Comparison of ENCODE assay signal across 10 cellular contexts in genomic region chr4:10031663-10032590, GRCh38. TPM values are rescaled to one million over a fixed set of nuclear protein-coding genes. Genes with fewer than 3 reads are reported as not detected.
DNase-seq lines count a peak whose midpoint lies in the region; ATAC-seq and TF ChIP-seq lines count a peak whose summit lies in the region.
"Had no signal": no experiment of that assay in that cellular context is flagged by ENCODE, and none has a peak within 500 bp of the region (broad histone marks: within the 10 kb centered on the region; RNA-seq: fewer than 3 reads in every experiment).

No MANE protein-coding gene starts in this region.

- intact Hi-C loops in thyroid gland (cut with DNase I) = no loop called here

- DNase-seq in RWPE2 (ENCODE audit: low spot score) = no peak
- peak; percentile 55 for DNase-seq in mesendoderm
- no peak for DNase-seq in thyroid gland
- DNase-seq: amniotic stem cell; stimulated activated CD4-positive, alpha-beta T cell treated with anti-CD3 and anti-CD28 coated beads, Interleukin-4, amount 100 ng/mL, for 1 hour; stimulated activated naive CD8-positive, alpha-beta T cell treated with anti-CD3 and anti-CD28 coated beads, Interleukin-15, amount 100 ng/mL, for 72 hours had no signal

- H3K9ac ChIP-seq in mesendoderm (ENCODE audit: low read length) = no peak overlapping the region

- H3K9me3 ChIP-seq in RWPE2 (ENCODE audit: severe bottlenecking) (no peaks in the 10 kb centered on the region), thyroid gland (no peaks in the 10 kb centered on the region)

- TF ChIP-seq CTCF in RWPE2 (IDR thresholded peaks at IDR 0.05; ENCODE audit: poor library complexity, severe bottlenecking) (no peak), thyroid gland (IDR thresholded peaks at IDR 0.05) (no peak)

- H3K56ac ChIP-seq in mesendoderm (ENCODE audit: low read length) = no peak overlapping the region

- no peaks in the 10 kb centered on the region for H3K27me3 ChIP-seq in RWPE2 (ENCODE audit: insufficient read depth, poor library complexity, severe bottlenecking)
- H3K27me3 ChIP-seq in mesendoderm (ENCODE audit: insufficient read depth, low read length, poor library complexity) = no peaks in the 10 kb centered on the region
- H3K27me3 ChIP-seq in thyroid gland = no peaks in the 10 kb centered on the region

- H2BK15ac ChIP-seq in mesendoderm (replicated peaks; ENCODE audit: low read depth) = no peak overlapping the region

- H3K4me3 ChIP-seq in RWPE2 (ENCODE audit: severe bottlenecking) (no peak overlapping the region), mesendoderm (ENCODE audit: low read length) (no peak overlapping the region), thyroid gland (replicated peaks in 1 of 3) (no peak overlapping the region)

- H3K18ac ChIP-seq in mesendoderm (ENCODE audit: low read length) = no peak overlapping the region

- H4K8ac ChIP-seq in mesendoderm (ENCODE audit: low read depth, low read length) = no peak overlapping the region

- H2BK120ac ChIP-seq in mesendoderm (ENCODE audit: low read depth, low read length) = no peak overlapping the region

- no peaks in the 10 kb centered on the region for H3K79me1 ChIP-seq in mesendoderm (ENCODE audit: low read length)

- H3K36me3 ChIP-seq in RWPE2 (ENCODE audit: low read depth) = no peaks in the 10 kb centered on the region
- no peaks in the 10 kb centered on the region for H3K36me3 ChIP-seq in mesendoderm (ENCODE audit: control insufficient read depth, insufficient read depth, low read length)
- H3K36me3 ChIP-seq in thyroid gland = no peaks in the 10 kb centered on the region

- H4K5ac ChIP-seq in mesendoderm (ENCODE audit: low read length) = no peak overlapping the region

- TF ChIP-seq POLR2A in thyroid gland (IDR thresholded peaks at IDR 0.05) = no peak

- no peak overlapping the region for H3K4ac ChIP-seq in mesendoderm (ENCODE audit: low read depth, low read length)

- ATAC-seq in RWPE2 (ENCODE audit: low read depth) (no peak), esophagus mucosa (peak; percentile 3), HG02884 (IDR thresholded peaks at IDR 0.05; ENCODE audit: unreplicated experiment) (no peak), HG03460 (IDR thresholded peaks at IDR 0.05; ENCODE audit: unreplicated experiment) (no peak), GM21717 (IDR thresholded peaks at IDR 0.05; ENCODE audit: unreplicated experiment) (no peak)

- H2BK5ac ChIP-seq in mesendoderm (ENCODE audit: low read length) = no peak overlapping the region

- WGBS in mesendoderm (ENCODE audit: extremely low coverage, insufficient coverage, low lambda C conversion rate) = no CpG with 5 or more reads among the region's 10 CpGs
- WGBS in thyroid gland, 2 donors = 74 to 82% methylated on average over 10 of the region's 10 CpGs

- peak overlapping the region; percentile 79 for H3K27ac ChIP-seq in RWPE2 (ENCODE audit: poor library complexity, severe bottlenecking)
- no peak overlapping the region for H3K27ac ChIP-seq in mesendoderm (ENCODE audit: low read depth, low read length)
- peak overlapping the region in 2 of 3 donors; percentile 33 to 36 for H3K27ac ChIP-seq in thyroid gland

- H2AK5ac ChIP-seq in mesendoderm (ENCODE audit: low read length) = no peak overlapping the region

- no peak overlapping the region for H3K4me2 ChIP-seq in mesendoderm (ENCODE audit: low read length)

- no peaks in the 10 kb centered on the region for H3K79me2 ChIP-seq in mesendoderm (ENCODE audit: control insufficient read depth, insufficient read depth, low read length)

- peaks cover 27% of the 10 kb centered on the region for H3K4me1 ChIP-seq in RWPE2 (ENCODE audit: insufficient read depth, poor library complexity, severe bottlenecking)
- no peaks in the 10 kb centered on the region for H3K4me1 ChIP-seq in mesendoderm (ENCODE audit: control insufficient read depth, low read depth, low read length)
- H3K4me1 ChIP-seq in thyroid gland = peaks cover 13 to 34% of the 10 kb centered on the region in 2 donors

- H3K23ac ChIP-seq in mesendoderm (ENCODE audit: low read length) = no peak overlapping the region

RNA-seq across cellular contexts. Expression of gene SLC2A9, which starts 10.6 kb away (rescaled TPM):
- 21.5 TPM for total RNA-seq in esophagus mucosa
- 0.97 TPM for polyA plus RNA-seq in mesendoderm (2013, experiment 1 of 2)
- polyA plus RNA-seq in mesendoderm (2013, experiment 2 of 2) = 0.42 TPM
- total RNA-seq in thyroid gland = 10 to 100 TPM in 1 of 4 donors, 1 to 10 TPM in 3; 5.0 to 21.2 (median 9.2) TPM
